ENCODE assay signal across 1 cellular context in genomic region chr16:69131749-69132423, GRCh38.
TF ChIP-seq lines count a peak whose summit lies in the region.

No MANE protein-coding gene starts in this region.

TF ChIP-seq in K562, 482 proteins besides CTCF, POLR2A, EP300 and RAD21 (continued from another document and continues in another):
- TF ChIP-seq MLLT1 (IDR thresholded peaks at IDR 0.05) (peak; percentile 84 to 86; a peak in 3 of 4 replicates), PHB (CRISPR knock-in tag; IDR thresholded peaks at IDR 0.05) (0 out of 2 replicates have a peak, but pooled peaks have one; percentile 24), SUPT5H (IDR thresholded peaks at IDR 0.05) (peak; percentile 92), THRAP3 (IDR thresholded peaks at IDR 0.05; ENCODE audit: borderline replicate concordance) (peak; percentile 71; the same call in 1 of the 2 replicates), PHF20 (IDR thresholded peaks at IDR 0.05; ENCODE audit: partially characterized antibody) (peak; percentile 71), NCOA1 (IDR thresholded peaks at IDR 0.05; ENCODE audit: low read depth) (peak; percentile 54), PHTF2 (CRISPR knock-in tag; IDR thresholded peaks at IDR 0.05) (no peak), THRB (CRISPR knock-in tag; conservative IDR thresholded peaks at IDR 0.05) (peak; percentile 87; the same call in 1 of the 2 replicates), ELF4 (CRISPR knock-in tag; IDR thresholded peaks at IDR 0.05) (peak; percentile 84), HLTF (IDR thresholded peaks at IDR 0.05) (peak; percentile 90), GATA2 (CRISPR knock-in tag; IDR thresholded peaks at IDR 0.05) (no peak), RBM39 (optimal IDR thresholded peaks at IDR 0.05; ENCODE audit: low read depth, low read length) (peak; percentile 35), KLF6 (CRISPR knock-in tag; IDR thresholded peaks at IDR 0.05; ENCODE audit: borderline replicate concordance) (peak; percentile 55; the same call in 1 of the 2 replicates), ETV5 (CRISPR knock-in tag; IDR thresholded peaks at IDR 0.05; ENCODE audit: low read depth) (no peak), ARNT (IDR thresholded peaks at IDR 0.05) (peak; percentile 46 to 61; a peak in 2 of 4 replicates), OTX1 (CRISPR knock-in tag; IDR thresholded peaks at IDR 0.05) (peak; percentile 97; the same call in 1 of the 2 replicates), ESRRB (CRISPR knock-in tag; IDR thresholded peaks at IDR 0.05; ENCODE audit: borderline replicate concordance) (peak; percentile 35; the same call in 1 of the 2 replicates), AFF1 (IDR thresholded peaks at IDR 0.05; ENCODE audit: low read depth in 1 of 2, partially characterized antibody in 2 of 2) (peak in 1 of 2 experiments; percentile 49), ZNF436 (CRISPR knock-in tag; IDR thresholded peaks at IDR 0.05) (0 out of 2 replicates have a peak, but pooled peaks have one; percentile 56), ZHX1 (conservative IDR thresholded peaks at IDR 0.05; ENCODE audit: low read length) (no peak), BRD9 (IDR thresholded peaks at IDR 0.05; ENCODE audit: low read depth, partially characterized antibody) (peak; percentile 78), MTA1 (IDR thresholded peaks at IDR 0.05; ENCODE audit: borderline replicate concordance) (0 out of 2 replicates have a peak, but pooled peaks have one; percentile 33), ZNF282 (CRISPR knock-in tag; IDR thresholded peaks at IDR 0.05) (peak; percentile 53; the same call in 1 of the 2 replicates), ZNF740 (CRISPR knock-in tag; IDR thresholded peaks at IDR 0.05) (peak; percentile 61; the same call in 1 of the 2 replicates), ZNF740 (tag; IDR thresholded peaks at IDR 0.05) (peak in 1 of 2 experiments; percentile 70; a peak in 1 of 4 replicates), ZNF584 (CRISPR knock-in tag; IDR thresholded peaks at IDR 0.05; ENCODE audit: low read depth) (no peak), RNF2 (IDR thresholded peaks at IDR 0.05) (peak; percentile 53; the same call in 1 of the 2 replicates), HBP1 (CRISPR knock-in tag; IDR thresholded peaks at IDR 0.05) (peak; percentile 94), CREB1 (IDR thresholded peaks at IDR 0.05) (no peak), CREB1 (CRISPR knock-in tag; IDR thresholded peaks at IDR 0.05) (0 out of 2 replicates have a peak, but pooled peaks have one; percentile 4), NFRKB (IDR thresholded peaks at IDR 0.05; ENCODE audit: low read depth) (peak; percentile 89), ZMIZ1 (IDR thresholded peaks at IDR 0.05; ENCODE audit: low read depth in 2 of 2, low read length in 2 of 2) (0 out of 4 replicates have a peak, but pooled peaks of 1 of the 2 experiments have one; percentile 32), CLOCK (CRISPR knock-in tag; IDR thresholded peaks at IDR 0.05; ENCODE audit: borderline replicate concordance) (no peak), EHMT2 (IDR thresholded peaks at IDR 0.05) (0 out of 2 replicates have a peak, but pooled peaks have one; percentile 13), PML (IDR thresholded peaks at IDR 0.05; ENCODE audit: low read length) (peak; percentile 68), MECOM (CRISPR knock-in tag; IDR thresholded peaks at IDR 0.05) (no peak), JUN (IDR thresholded peaks at IDR 0.05; ENCODE audit: borderline replicate concordance, low read depth, low read length) (no peak), JUN (CRISPR knock-in tag; IDR thresholded peaks at IDR 0.05; ENCODE audit: borderline replicate concordance) (no peak), ZNF274 (IDR thresholded peaks at IDR 0.05; ENCODE audit: borderline replicate concordance, low read depth, low read length) (no peak), ZBTB7A (IDR thresholded peaks at IDR 0.05; ENCODE audit: borderline replicate concordance, control insufficient read depth, low read depth, low read length) (peak; percentile 51; the same call in 1 of the 2 replicates), HIVEP1 (CRISPR knock-in tag; IDR thresholded peaks at IDR 0.05) (0 out of 2 replicates have a peak, but pooled peaks have one; percentile 30)
